In the genomic region with DNA sequence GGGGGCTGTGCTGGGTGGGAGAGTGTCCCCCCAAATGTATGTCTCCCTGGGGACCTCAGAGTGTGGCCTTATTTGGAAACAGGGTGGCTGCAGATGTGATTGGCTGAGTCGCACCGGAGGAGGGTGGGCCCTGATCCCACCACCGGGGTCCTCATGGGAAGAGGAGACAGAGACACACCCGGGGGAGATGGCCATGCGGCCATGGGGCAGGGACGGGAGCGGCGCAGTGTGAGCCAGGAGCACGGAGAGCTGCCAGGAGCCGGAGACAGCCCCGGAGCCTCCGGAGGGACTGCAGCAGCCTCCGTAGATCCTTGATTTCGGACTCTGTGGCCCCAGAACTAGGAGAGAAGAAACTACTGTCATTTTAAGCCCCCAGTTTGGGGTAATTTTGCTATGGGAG, we compare ENCODE assay signal across 30 cellular contexts. TPM values are rescaled to one million over a fixed set of nuclear protein-coding genes. Genes with fewer than 3 reads are reported as not detected.
"Had no signal": no experiment of that assay in that cellular context is flagged by ENCODE, and none has a peak within 500 bp of the region (broad histone marks: within the 10 kb centered on the region; RNA-seq: fewer than 3 reads in every experiment).

No MANE protein-coding gene starts in this region.

- H3K4me3 ChIP-seq: ascending aorta, body of pancreas had no signal

- H3K9me3 ChIP-seq: ascending aorta, body of pancreas had no signal

- FAIRE-seq: bronchial epithelial cell, TTC549 had no signal

- H3K27me3 ChIP-seq: ascending aorta, body of pancreas had no signal

- ATAC-seq: activated CD8-positive, alpha-beta memory T cell treated with anti-CD3 and anti-CD28 coated beads, Interleukin-2, amount 10 ng/mL, durations not matched to agents 7 days and 5 days; activated naive CD8-positive, alpha-beta T cell treated with anti-CD3 and anti-CD28 coated beads, Interleukin-2, amount 50 U/mL, for 24 hours; body of pancreas; T-helper 17 cell had no signal

- H3K4me1 ChIP-seq: ascending aorta had no signal

- H3K9me3 Mint-ChIP-seq: activated CD4-positive, alpha-beta T cell treated with anti-CD3 and anti-CD28 coated beads, Interleukin-2, amount 10 ng/mL, durations not matched to agents 24 days and 14 days; activated naive CD4-positive, alpha-beta T cell treated with anti-CD3 and anti-CD28 coated beads, Interleukin-2, amount 50 U/mL, for 72 hours; activated naive CD8-positive, alpha-beta T cell treated with anti-CD3 and anti-CD28 coated beads, Interleukin-2, amount 50 U/mL, for 24 hours; activated T-cell treated with anti-CD3 and anti-CD28 coated beads, Interleukin-2, amount 50 U/mL, for 24 hours; activated T-helper 1 cell treated with anti-CD3 and anti-CD28 coated beads, Interleukin-12 subunit alpha, Interleukin-12 subunit beta, Interleukin-2, Interleukin-4 antibody, amounts not matched to agents 30 ng/mL and 10 ng/mL and 1 ng/mL, durations not matched to agents 14 hours and 24 hours and 36 hours had no signal

- DNase-seq: activated B cell treated with CpG ODN at 0.5 μM for 24 hours; activated CD4-positive, alpha-beta T cell treated with anti-CD3 and anti-CD28 coated beads for 1 hour; activated CD4-positive, alpha-beta T cell treated with anti-CD3 and anti-CD28 coated beads, Interleukin-2, amount 10 ng/mL, durations not matched to agents 24 days and 14 days; activated CD4-positive, alpha-beta T cell treated with anti-CD3 and anti-CD28 coated beads, Interleukin-2, amount 50 U/mL, for 48 hours; activated CD8-positive, alpha-beta memory T cell treated with anti-CD3 and anti-CD28 coated beads, Interleukin-2, amount 10 ng/mL, durations not matched to agents 7 days and 5 days; activated effector memory CD4-positive, alpha-beta T cell treated with Interleukin-2 at 50 U/mL for 16 hours; activated naive CD4-positive, alpha-beta T cell; activated naive CD8-positive, alpha-beta T cell treated with anti-CD3 and anti-CD28 coated beads, Interleukin-2, amount 50 U/mL, for 24 hours; activated T-cell treated with anti-CD3 and anti-CD28 coated beads, Interleukin-2, amount 50 U/mL, for 24 hours; amniotic stem cell; body of pancreas; central memory CD4-positive, alpha-beta T cell; MM.1S; NCI-H1105; NCI-H1436; NCI-H1694 treated with DMSO at 0.1 percent for 48 hours; NCI-H2029 treated with DMSO at 0.1 percent for 48 hours; NCI-H345; NCI-H510A; NCI-H526 treated with DMSO at 0.1 percent for 48 hours; NCI-H82; SIG-M5; T-helper 17 cell; T-helper 9 cell had no signal

- H3K36me3 Mint-ChIP-seq: activated CD8-positive, alpha-beta memory T cell treated with anti-CD3 and anti-CD28 coated beads, Interleukin-2, amount 10 ng/mL, durations not matched to agents 7 days and 5 days; activated naive CD4-positive, alpha-beta T cell treated with anti-CD3 and anti-CD28 coated beads, Interleukin-2, amount 50 U/mL, for 72 hours had no signal

- H3K36me3 ChIP-seq: ascending aorta had no signal

- H3K27ac ChIP-seq: ascending aorta, body of pancreas had no signal

- H3K27me3 Mint-ChIP-seq: activated B cell treated with CpG ODN at 0.5 μM for 24 hours; activated CD4-positive, alpha-beta T cell treated with anti-CD3 and anti-CD28 coated beads, Interleukin-2, amount 10 ng/mL, durations not matched to agents 24 days and 14 days; activated CD8-positive, alpha-beta memory T cell treated with anti-CD3 and anti-CD28 coated beads, Interleukin-2, amount 10 ng/mL, durations not matched to agents 7 days and 5 days; activated naive CD8-positive, alpha-beta T cell treated with anti-CD3 and anti-CD28 coated beads, Interleukin-2, amount 50 U/mL, for 24 hours; activated T-cell treated with anti-CD3 and anti-CD28 coated beads, Interleukin-2, amount 50 U/mL, for 24 hours; T-helper 17 cell had no signal

- H3K4me3 Mint-ChIP-seq: activated B cell treated with CpG ODN at 0.5 μM for 24 hours; activated CD4-positive, alpha-beta T cell treated with anti-CD3 and anti-CD28 coated beads, Interleukin-2, amount 10 ng/mL, durations not matched to agents 24 days and 14 days; activated CD8-positive, alpha-beta memory T cell treated with anti-CD3 and anti-CD28 coated beads, Interleukin-2, amount 10 ng/mL, durations not matched to agents 7 days and 5 days; activated naive CD8-positive, alpha-beta T cell treated with anti-CD3 and anti-CD28 coated beads, Interleukin-2, amount 50 U/mL, for 24 hours; activated T-cell treated with anti-CD3 and anti-CD28 coated beads, Interleukin-2, amount 50 U/mL, for 24 hours; activated T-helper 1 cell treated with anti-CD3 and anti-CD28 coated beads, Interleukin-12 subunit alpha, Interleukin-12 subunit beta, Interleukin-2, Interleukin-4 antibody, amounts not matched to agents 30 ng/mL and 10 ng/mL and 1 ng/mL, durations not matched to agents 14 hours and 24 hours and 36 hours; T-helper 17 cell had no signal

- H3K27ac Mint-ChIP-seq: activated CD4-positive, alpha-beta T cell treated with anti-CD3 and anti-CD28 coated beads, Interleukin-2, amount 10 ng/mL, durations not matched to agents 24 days and 14 days; activated CD8-positive, alpha-beta memory T cell treated with anti-CD3 and anti-CD28 coated beads, Interleukin-2, amount 10 ng/mL, durations not matched to agents 7 days and 5 days; activated naive CD8-positive, alpha-beta T cell treated with anti-CD3 and anti-CD28 coated beads, Interleukin-2, amount 50 U/mL, for 24 hours; activated T-cell treated with anti-CD3 and anti-CD28 coated beads, Interleukin-2, amount 50 U/mL, for 24 hours; activated T-helper 1 cell treated with anti-CD3 and anti-CD28 coated beads, Interleukin-12 subunit alpha, Interleukin-12 subunit beta, Interleukin-2, Interleukin-4 antibody, amounts not matched to agents 30 ng/mL and 10 ng/mL and 1 ng/mL, durations not matched to agents 14 hours and 24 hours and 36 hours; T-helper 17 cell had no signal

RNA-seq across cellular contexts. Expression of gene CIBAR2, which starts 1.6 kb away (rescaled TPM):
- total RNA-seq: activated B cell treated with CpG ODN at 0.5 μM for 24 hours; activated CD4-positive, alpha-beta T cell treated with anti-CD3 and anti-CD28 coated beads, Interleukin-2, amount 10 ng/mL, durations not matched to agents 24 days and 14 days; activated CD8-positive, alpha-beta memory T cell treated with anti-CD3 and anti-CD28 coated beads, Interleukin-2, amount 10 ng/mL, durations not matched to agents 7 days and 5 days; activated naive CD4-positive, alpha-beta T cell treated with anti-CD3 and anti-CD28 coated beads, Interleukin-2, amount 50 U/mL, for 72 hours; activated T-helper 1 cell treated with anti-CD3 and anti-CD28 coated beads, Interleukin-12 subunit alpha, Interleukin-12 subunit beta, Interleukin-2, Interleukin-4 antibody, amounts not matched to agents 30 ng/mL and 10 ng/mL and 1 ng/mL, durations not matched to agents 14 hours and 24 hours and 36 hours; ascending aorta; body of pancreas; bronchial epithelial cell; RPMI7951; T-helper 17 cell had no signal
